8 cellular contexts compared by ENCODE assay signal in genomic region chr6:36196880-36197548, GRCh38. TPM values are rescaled to one million over a fixed set of nuclear protein-coding genes. Genes with fewer than 3 reads are reported as not detected.
A peak's percentile ranks its signal among the peaks of the same experiment; 100 is the strongest.
DNase-seq lines count a peak whose midpoint lies in the region; ATAC-seq lines count a peak whose summit lies in the region.

No MANE protein-coding gene starts in this region.

- H3K4me3 Mint-ChIP-seq in effector memory CD8-positive, alpha-beta T cell = peak overlapping the region; percentile 86 to 89
- H3K4me3 Mint-ChIP-seq in memory B cell = peak overlapping the region; percentile 94

- ATAC-seq in GM21360 (IDR thresholded peaks at IDR 0.05; ENCODE audit: unreplicated experiment) (peak; percentile 84), memory B cell (ENCODE audit: low read depth) (peak; percentile 84)
- ATAC-seq in effector memory CD8-positive, alpha-beta T cell (replicated peaks) = peak; percentile 82

- no peaks in the 10 kb centered on the region for H3K27me3 Mint-ChIP-seq in effector memory CD8-positive, alpha-beta T cell
- no peaks in the 10 kb centered on the region for H3K27me3 Mint-ChIP-seq in memory B cell

- H3K36me3 Mint-ChIP-seq in effector memory CD8-positive, alpha-beta T cell (ENCODE audit: insufficient read depth) = peaks cover 15% of the 10 kb centered on the region
- H3K36me3 Mint-ChIP-seq in memory B cell = peaks cover 14% of the 10 kb centered on the region

- peaks cover 23 to 25% of the 10 kb centered on the region in 2 donors for H3K4me1 Mint-ChIP-seq in effector memory CD8-positive, alpha-beta T cell (ENCODE audit: low read depth in 2 of 2)
- peaks cover 11% of the 10 kb centered on the region for H3K4me1 Mint-ChIP-seq in memory B cell

- H3K27ac Mint-ChIP-seq in effector memory CD8-positive, alpha-beta T cell = peak overlapping the region; percentile 74 to 90
- H3K27ac Mint-ChIP-seq in memory B cell = peak overlapping the region; percentile 88

- H3K9me3 Mint-ChIP-seq in effector memory CD8-positive, alpha-beta T cell = no peaks in the 10 kb centered on the region
- H3K9me3 Mint-ChIP-seq in memory B cell = no peaks in the 10 kb centered on the region

- DNase-seq in COLO829 (ENCODE audit: low spot score) (peak; percentile 99), HT-29 (ENCODE audit: low spot score) (peak; percentile 97), memory B cell (ENCODE audit: low spot score in 2 of 2) (peak; percentile 99 to 100)
- peak; percentile 99 for DNase-seq in NK-92 treated with Interleukin-12 subunit alpha and Interleukin-12 subunit beta, amount 100 ng/mL, for 24 hours (lab: John Stamatoyannopoulos, UW)
- DNase-seq in activated CD8-positive, alpha-beta memory T cell treated with anti-CD3 and anti-CD28 coated beads for 4 hours (ENCODE audit: low read depth in 2 of 2) = peak; percentile 99 to 100
- peak; percentile 99 to 100 (median 99) for DNase-seq in effector memory CD8-positive, alpha-beta T cell
- peak; percentile 99 for DNase-seq in stimulated activated CD8-positive, alpha-beta memory T cell treated with anti-CD3 and anti-CD28 coated beads, Interleukin-12 subunit alpha, Interleukin-12 subunit beta, amount 100 ng/mL, for 1 hour (ENCODE audit: low read depth)

RNA-seq across cellular contexts. Expression of gene BRPF3, which starts 0.5 kb away (rescaled TPM):
- 26.2 and 32.6 TPM in 2 replicates for total RNA-seq in HT-29 (2014; rRNA removed; shearing (Covaris generic))

Comparison
In these comparisons a context has a peak if more than half of its experiments do, and no peak if none do; other contexts are left out.
1. Peak in every context shown above with its lines: DNase-seq and ATAC-seq.